ENCODE assay signal across 10 cellular contexts in genomic region chr2:128563348-128563687, GRCh38.
DNase-seq lines count a peak whose midpoint lies in the region; ATAC-seq and TF ChIP-seq lines count a peak whose summit lies in the region.
"Had no signal": no experiment of that assay in that cellular context is flagged by ENCODE, and none has a peak within 500 bp of the region (broad histone marks: within the 10 kb centered on the region; RNA-seq: fewer than 3 reads in every experiment).

No MANE protein-coding gene starts in this region.

- no peaks in the 10 kb centered on the region for H3K36me3 Mint-ChIP-seq in activated CD8-positive, alpha-beta T cell treated with anti-CD3 and anti-CD28 coated beads, Interleukin-2, amount 10 ng/mL, durations not matched to agents 7 days and 5 days (ENCODE audit: low read depth)
- H3K36me3 Mint-ChIP-seq in activated CD8-positive, alpha-beta T cell treated with anti-CD3 and anti-CD28 coated beads for 36 hours (ENCODE audit: low read depth) = no peaks in the 10 kb centered on the region

- no peak for ATAC-seq in activated CD8-positive, alpha-beta T cell treated with anti-CD3 and anti-CD28 coated beads, Interleukin-2, amount 10 ng/mL, durations not matched to agents 7 days and 5 days
- no peak for ATAC-seq in activated CD8-positive, alpha-beta T cell treated with anti-CD3 and anti-CD28 coated beads for 36 hours
- no peak for ATAC-seq in GM21515 (IDR thresholded peaks at IDR 0.05; ENCODE audit: unreplicated experiment)
- ATAC-seq in GM18498 (IDR thresholded peaks at IDR 0.05; ENCODE audit: unreplicated experiment) = no peak
- no peak for ATAC-seq in HG03039 (IDR thresholded peaks at IDR 0.05; ENCODE audit: unreplicated experiment)
- ATAC-seq: A549 had no signal

- peak overlapping the region; percentile 46 for H3K27ac ChIP-seq in vagina
- H3K27ac ChIP-seq: A549 had no signal

- POLR2A ChIA-PET in activated CD8-positive, alpha-beta T cell treated with anti-CD3 and anti-CD28 coated beads, Interleukin-2, amount 10 ng/mL, durations not matched to agents 7 days and 5 days (lab: Charles Lee) = no interaction called here
- POLR2A ChIA-PET in activated CD8-positive, alpha-beta T cell treated with anti-CD3 and anti-CD28 coated beads for 36 hours (lab: Charles Lee) = no interaction called here

- intact Hi-C loops in activated CD8-positive, alpha-beta T cell treated with anti-CD3 and anti-CD28 coated beads for 36 hours (cut with micrococcal nuclease) = no loop called here
- intact Hi-C loops in vagina (cut with DNase I) = no loop called here

- no peaks in the 10 kb centered on the region for H3K36me3 ChIP-seq in vagina

- DNase-seq in activated CD8-positive, alpha-beta T cell treated with anti-CD3 and anti-CD28 coated beads, Interleukin-2, amount 10 ng/mL, durations not matched to agents 7 days and 5 days = peak; percentile 11
- no peak for DNase-seq in activated CD8-positive, alpha-beta T cell treated with anti-CD3 and anti-CD28 coated beads for 36 hours
- peak; percentile 97 for DNase-seq in fibroblast of pulmonary artery (ENCODE audit: low read depth)
- DNase-seq in mucosa of gallbladder (ENCODE audit: low spot score) = peak; percentile 72
- DNase-seq in vagina (ENCODE audit: extremely low spot score in 2 of 2) = peak in 1 of 2 donors; percentile 96
- DNase-seq: NCI-H1417 treated with DMSO at 0.1 percent for 48 hours had no signal

- H3K27ac Mint-ChIP-seq in activated CD8-positive, alpha-beta T cell treated with anti-CD3 and anti-CD28 coated beads, Interleukin-2, amount 10 ng/mL, durations not matched to agents 7 days and 5 days = no peak overlapping the region
- H3K27ac Mint-ChIP-seq in activated CD8-positive, alpha-beta T cell treated with anti-CD3 and anti-CD28 coated beads for 36 hours = no peak overlapping the region

- no peaks in the 10 kb centered on the region for H3K4me1 Mint-ChIP-seq in activated CD8-positive, alpha-beta T cell treated with anti-CD3 and anti-CD28 coated beads, Interleukin-2, amount 10 ng/mL, durations not matched to agents 7 days and 5 days (ENCODE audit: low read depth)
- no peaks in the 10 kb centered on the region for H3K4me1 Mint-ChIP-seq in activated CD8-positive, alpha-beta T cell treated with anti-CD3 and anti-CD28 coated beads for 36 hours (ENCODE audit: low read depth)

- H3K4me1 ChIP-seq in vagina = peaks cover 19% of the 10 kb centered on the region
- H3K4me1 ChIP-seq: A549 had no signal

- H3K9me3 ChIP-seq in vagina = no peaks in the 10 kb centered on the region
- H3K9me3 ChIP-seq: A549 had no signal

- H3K4me3 ChIP-seq in fibroblast of pulmonary artery (replicated peaks; ENCODE audit: low read depth, low read length) = no peak overlapping the region
- no peak overlapping the region for H3K4me3 ChIP-seq in vagina
- H3K4me3 ChIP-seq: A549 had no signal

- no peaks in the 10 kb centered on the region for H3K27me3 ChIP-seq in vagina

- H3K27me3 Mint-ChIP-seq in activated CD8-positive, alpha-beta T cell treated with anti-CD3 and anti-CD28 coated beads, Interleukin-2, amount 10 ng/mL, durations not matched to agents 7 days and 5 days (ENCODE audit: low read depth) = no peaks in the 10 kb centered on the region
- H3K27me3 Mint-ChIP-seq in activated CD8-positive, alpha-beta T cell treated with anti-CD3 and anti-CD28 coated beads for 36 hours = no peaks in the 10 kb centered on the region

- H3K4me3 Mint-ChIP-seq in activated CD8-positive, alpha-beta T cell treated with anti-CD3 and anti-CD28 coated beads, Interleukin-2, amount 10 ng/mL, durations not matched to agents 7 days and 5 days = no peak overlapping the region
- no peak overlapping the region for H3K4me3 Mint-ChIP-seq in activated CD8-positive, alpha-beta T cell treated with anti-CD3 and anti-CD28 coated beads for 36 hours

- CTCF ChIA-PET in activated CD8-positive, alpha-beta T cell treated with anti-CD3 and anti-CD28 coated beads, Interleukin-2, amount 10 ng/mL, durations not matched to agents 7 days and 5 days (lab: Charles Lee) = no interaction called here
- CTCF ChIA-PET in activated CD8-positive, alpha-beta T cell treated with anti-CD3 and anti-CD28 coated beads for 36 hours (lab: Charles Lee) = no interaction called here

- H3K9me3 Mint-ChIP-seq in activated CD8-positive, alpha-beta T cell treated with anti-CD3 and anti-CD28 coated beads, Interleukin-2, amount 10 ng/mL, durations not matched to agents 7 days and 5 days (ENCODE audit: insufficient read depth) = no peaks in the 10 kb centered on the region
- H3K9me3 Mint-ChIP-seq in activated CD8-positive, alpha-beta T cell treated with anti-CD3 and anti-CD28 coated beads for 36 hours = no peaks in the 10 kb centered on the region

- no peak for TF ChIP-seq CTCF in activated CD8-positive, alpha-beta T cell treated with anti-CD3 and anti-CD28 coated beads for 36 hours (IDR thresholded peaks at IDR 0.05)
- TF ChIP-seq CTCF in fibroblast of pulmonary artery (IDR thresholded peaks at IDR 0.05; ENCODE audit: low read length, missing control alignments) (no peak), vagina (IDR thresholded peaks at IDR 0.05) (no peak)

- TF ChIP-seq POLR2A in vagina (IDR thresholded peaks at IDR 0.05) = no peak
